14 cellular contexts compared by ENCODE assay signal in the genomic region with DNA sequence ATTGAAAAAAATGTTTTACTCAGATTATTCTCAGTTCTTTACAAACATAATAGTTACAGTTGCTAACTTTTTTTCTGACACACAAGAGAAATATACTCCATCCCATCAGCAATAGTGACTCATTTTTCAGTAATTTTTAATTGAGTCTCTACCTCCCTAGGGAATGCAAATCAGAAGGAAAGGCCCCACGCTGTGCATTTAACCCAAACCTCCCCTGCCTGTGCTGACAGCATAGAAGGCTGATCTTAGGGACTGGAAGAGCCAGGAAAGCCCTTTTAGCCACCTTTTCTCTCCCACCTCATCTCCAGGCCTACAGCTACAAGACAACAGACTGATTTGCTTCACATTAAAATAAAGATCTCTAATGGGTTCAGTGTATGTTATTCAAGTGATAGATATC. TPM values are rescaled to one million over a fixed set of nuclear protein-coding genes. Genes with fewer than 3 reads are reported as not detected.
DNase-seq lines count a peak whose midpoint lies in the region; ATAC-seq and TF ChIP-seq lines count a peak whose summit lies in the region.
"Had no signal": no experiment of that assay in that cellular context is flagged by ENCODE, and none has a peak within 500 bp of the region (broad histone marks: within the 10 kb centered on the region; RNA-seq: fewer than 3 reads in every experiment).

No MANE protein-coding gene starts in this region.

- DNase-seq in AG04449 (ENCODE audit: low read depth, low spot score) (peak; percentile 80), HFFc6 (peak; percentile 78), amniotic stem cell (lab: John Stamatoyannopoulos, UW) (peak; percentile 47), iPS DF 6.9 (ENCODE audit: low read depth, low spot score) (peak; percentile 4), NCI-H2081 treated with DMSO at 0.1 percent for 48 hours (lab: John Stamatoyannopoulos, UW) (no peak)
- DNase-seq in activated naive CD8-positive, alpha-beta T cell treated with anti-CD3 and anti-CD28 coated beads for 36 hours, result no peak
- no peak for DNase-seq in effector CD4-positive, alpha-beta T cell
- DNase-seq: activated CD8-positive, alpha-beta memory T cell treated with anti-CD3 and anti-CD28 coated beads for 24 hours; NCI-H1417 had no signal

- no peaks in the 10 kb centered on the region for H3K9me3 Mint-ChIP-seq in HFFc6
- no peaks in the 10 kb centered on the region for H3K9me3 Mint-ChIP-seq in activated naive CD8-positive, alpha-beta T cell treated with anti-CD3 and anti-CD28 coated beads for 36 hours
- H3K9me3 Mint-ChIP-seq: nephron; stimulated activated effector memory CD8-positive, alpha-beta T cell treated with anti-CD3 and anti-CD28 coated beads, Interleukin-12 subunit alpha, Interleukin-12 subunit beta, amount 100 ng/mL, for 72 hours had no signal

- H3K4me1 ChIP-seq in iPS DF 6.9 (ENCODE audit: control insufficient read depth, insufficient read depth, low read length), result peaks cover 2% of the 10 kb centered on the region; the same call in 1 of the 2 replicates

- H3K27ac Mint-ChIP-seq in HFFc6, result peak overlapping the region; percentile 90
- H3K27ac Mint-ChIP-seq in activated naive CD8-positive, alpha-beta T cell treated with anti-CD3 and anti-CD28 coated beads for 36 hours, result no peak overlapping the region
- H3K27ac Mint-ChIP-seq: activated naive CD4-positive, alpha-beta T cell treated with anti-CD3 and anti-CD28 coated beads, Interleukin-2, amount 50 U/mL, for 72 hours; B cell; nephron; stimulated activated effector memory CD8-positive, alpha-beta T cell treated with anti-CD3 and anti-CD28 coated beads, Interleukin-12 subunit alpha, Interleukin-12 subunit beta, amount 100 ng/mL, for 72 hours had no signal

- CTCF ChIA-PET in AG04449 (lab: Yijun Ruan, JAX), result no interaction called here

- H3K36me3 ChIP-seq in iPS DF 6.9 (ENCODE audit: control insufficient read depth, insufficient read depth, low read length), result no peaks in the 10 kb centered on the region

- H3K27ac ChIP-seq in iPS DF 6.9 (ENCODE audit: low read length), result no peak overlapping the region

- peaks cover 16% of the 10 kb centered on the region for H3K4me1 Mint-ChIP-seq in HFFc6 (ENCODE audit: low read depth)
- peaks cover 4% of the 10 kb centered on the region for H3K4me1 Mint-ChIP-seq in activated naive CD8-positive, alpha-beta T cell treated with anti-CD3 and anti-CD28 coated beads for 36 hours

- no peaks in the 10 kb centered on the region; the same call in none of the 2 replicates for H3K36me3 Mint-ChIP-seq in HFFc6 (ENCODE audit: low read depth)
- no peaks in the 10 kb centered on the region for H3K36me3 Mint-ChIP-seq in activated naive CD8-positive, alpha-beta T cell treated with anti-CD3 and anti-CD28 coated beads for 36 hours
- H3K36me3 Mint-ChIP-seq: activated naive CD4-positive, alpha-beta T cell treated with anti-CD3 and anti-CD28 coated beads, Interleukin-2, amount 50 U/mL, for 72 hours; stimulated activated effector memory CD8-positive, alpha-beta T cell treated with anti-CD3 and anti-CD28 coated beads, Interleukin-12 subunit alpha, Interleukin-12 subunit beta, amount 100 ng/mL, for 72 hours had no signal

- H3K27me3 ChIP-seq in iPS DF 6.9 (ENCODE audit: control insufficient read depth, insufficient read depth, low read length), result no peaks in the 10 kb centered on the region

- peak overlapping the region; percentile 49 for H3K4me3 Mint-ChIP-seq in HFFc6
- H3K4me3 Mint-ChIP-seq in activated naive CD8-positive, alpha-beta T cell treated with anti-CD3 and anti-CD28 coated beads for 36 hours, result no peak overlapping the region
- H3K4me3 Mint-ChIP-seq: B cell; nephron; stimulated activated effector memory CD8-positive, alpha-beta T cell treated with anti-CD3 and anti-CD28 coated beads, Interleukin-12 subunit alpha, Interleukin-12 subunit beta, amount 100 ng/mL, for 72 hours had no signal

- no peak for ATAC-seq in HG02588 (IDR thresholded peaks at IDR 0.05; ENCODE audit: unreplicated experiment)
- ATAC-seq: activated naive CD4-positive, alpha-beta T cell treated with anti-CD3 and anti-CD28 coated beads, Interleukin-2, amount 50 U/mL, for 72 hours; stimulated activated effector memory CD8-positive, alpha-beta T cell treated with anti-CD3 and anti-CD28 coated beads, Interleukin-12 subunit alpha, Interleukin-12 subunit beta, amount 100 ng/mL, for 72 hours had no signal

- H3K4me3 ChIP-seq in AG04449 (ENCODE audit: low read depth, low read length) (no peak overlapping the region), iPS DF 6.9 (ENCODE audit: low read length) (no peak overlapping the region)

- H3K9me3 ChIP-seq in iPS DF 6.9 (ENCODE audit: control insufficient read depth, insufficient read depth, low read length), result no peaks in the 10 kb centered on the region

- TF ChIP-seq CTCF in AG04449 (IDR thresholded peaks at IDR 0.05; ENCODE audit: insufficient read depth, low read length, missing control alignments) (no peak), HFFc6 (IDR thresholded peaks at IDR 0.05) (no peak)

- POLR2A ChIA-PET in AG04449 (lab: Yijun Ruan, JAX), result no interaction called here

- peaks cover 2% of the 10 kb centered on the region; the same call in 1 of the 2 replicates for H3K27me3 Mint-ChIP-seq in HFFc6 (ENCODE audit: insufficient read depth)
- H3K27me3 Mint-ChIP-seq in activated naive CD8-positive, alpha-beta T cell treated with anti-CD3 and anti-CD28 coated beads for 36 hours, result no peaks in the 10 kb centered on the region

- WGBS in iPS DF 6.9 (ENCODE audit: insufficient coverage, insufficient read length), result no CpG with 5 or more reads among the region's 1 CpG

RNA-seq across cellular contexts. Expression of gene PIK3CG, which starts 24.7 kb away (rescaled TPM):
- not detected for total RNA-seq in HFFc6 (2021; fragmentation: NEBNext Ultra II Directional; extraction: Animal tissue kit (Norgen Biotek cat#: 25700))
- 10 to 100 TPM; 26.3 to 28.8 TPM for total RNA-seq in activated naive CD8-positive, alpha-beta T cell treated with anti-CD3 and anti-CD28 coated beads for 36 hours

Comparison
In these comparisons a context has a peak if more than half of its experiments do, and no peak if none do; other contexts are left out.
1. DNase-seq: peak in AG04449 (single experiment), HFFc6 (single experiment), amniotic stem cell (single experiment) and iPS DF 6.9 (single experiment); none in activated naive CD8-positive, alpha-beta T cell treated with anti-CD3 and anti-CD28 coated beads for 36 hours (single experiment), effector CD4-positive, alpha-beta T cell (single experiment) and NCI-H2081 treated with DMSO at 0.1 percent for 48 hours (single experiment).
2. RNA of gene PIK3CG, which starts 24.7 kb away (total RNA-seq): 26.3 to 28.8 TPM in activated naive CD8-positive, alpha-beta T cell treated with anti-CD3 and anti-CD28 coated beads for 36 hours; not detected in HFFc6; every median in the first group is over 10 times any median in the second.